Comparison of ENCODE assay signal across 8 cellular contexts in genomic region chr17:12021604-12022003, GRCh38. TPM values are rescaled to one million over a fixed set of nuclear protein-coding genes. Genes with fewer than 3 reads are reported as not detected.
DNase-seq lines count a peak whose midpoint lies in the region; ATAC-seq and TF ChIP-seq lines count a peak whose summit lies in the region.

No MANE protein-coding gene starts in this region.

- H3K27ac ChIP-seq in KMS-11 (no peak overlapping the region), dorsolateral prefrontal cortex (peak overlapping the region in 29 of 59 donors; percentile 10 to 95 (median 79)), neural cell (ENCODE audit: low read length) (peak overlapping the region; percentile 70)

- no peaks in the 10 kb centered on the region for H3K4me1 ChIP-seq in KMS-11 (ENCODE audit: low read depth, poor library complexity, severe bottlenecking)

- H3K4me2 ChIP-seq in KMS-11 = peak overlapping the region; percentile 21; the same call in 1 of the 2 replicates
- H3K4me2 ChIP-seq in neural cell (ENCODE audit: low read length) = peak overlapping the region; percentile 98

- intact Hi-C loops in dorsolateral prefrontal cortex (cut with DNase I) = loop anchor here in 1 of 2 donors (2.0 to 5.0 kb wide), 2 partner anchors 23 to 46 kb away; no protein-coding TSS in a partner anchor

- H4K20me1 ChIP-seq in KMS-11 (ENCODE audit: insufficient read depth) (no peaks in the 10 kb centered on the region), neural cell (ENCODE audit: insufficient read depth) (no peaks in the 10 kb centered on the region)

- no peaks in the 10 kb centered on the region for H3K9me3 ChIP-seq in neural cell (ENCODE audit: low read length)

- no peak overlapping the region for H3K4me3 ChIP-seq in KMS-11 (IDR thresholded peaks at IDR 0.05; ENCODE audit: insufficient read depth, low read depth, low read length)
- peak overlapping the region; percentile 50 to 98 (median 81) for H3K4me3 ChIP-seq in dorsolateral prefrontal cortex
- peak overlapping the region; percentile 78 for H3K4me3 ChIP-seq in neural cell (ENCODE audit: low read length)

- DNase-seq in CD1c-positive myeloid dendritic cell (ENCODE audit: extremely low spot score) (peak; percentile 47), dorsolateral prefrontal cortex (no peak), NCI-H1694 treated with DMSO at 0.1 percent for 48 hours (lab: John Stamatoyannopoulos, UW) (no peak), DMS153 (lab: John Stamatoyannopoulos, UW) (no peak), NCI-H2196 treated with DMSO at 0.1 percent for 48 hours (lab: John Stamatoyannopoulos, UW; ENCODE audit: unreplicated experiment) (no peak)

- no peak overlapping the region for H2AFZ ChIP-seq in KMS-11 (ENCODE audit: low read depth)
- no peak overlapping the region for H2AFZ ChIP-seq in neural cell (ENCODE audit: low read depth, low read length)

- TF ChIP-seq RAD21 in neural cell (conservative IDR thresholded peaks at IDR 0.05) = no peak

- no peaks in the 10 kb centered on the region for H3K27me3 ChIP-seq in KMS-11 (ENCODE audit: insufficient read depth, low read depth)
- H3K27me3 ChIP-seq in dorsolateral prefrontal cortex = no peaks in the 10 kb centered on the region
- peaks cover 5% of the 10 kb centered on the region for H3K27me3 ChIP-seq in neural cell (ENCODE audit: insufficient read depth, low read depth, low read length)

- H3K9ac ChIP-seq in KMS-11 (no peak overlapping the region; the same call in 1 of the 2 replicates), neural cell (ENCODE audit: low read length) (peak overlapping the region; percentile 90)

- H3F3A ChIP-seq in neural cell (ENCODE audit: insufficient read depth, low read length, poor library complexity, severe bottlenecking) = no peaks in the 10 kb centered on the region

- no peaks in the 10 kb centered on the region for H3K9me2 ChIP-seq in neural cell (ENCODE audit: insufficient read depth, low read length)

- TF ChIP-seq CTCF in KMS-11 (conservative IDR thresholded peaks at IDR 0.05; ENCODE audit: low read depth, low read length) = no peak
- no peak for TF ChIP-seq CTCF in dorsolateral prefrontal cortex (IDR thresholded peaks at IDR 0.05 in 54 of 56, conservative IDR thresholded peaks at IDR 0.05 in 2 of 56; ENCODE audit: low read depth in 1 of 56, partially characterized antibody in 56 of 56)
- no peak for TF ChIP-seq CTCF in neural cell (IDR thresholded peaks at IDR 0.05; ENCODE audit: poor library complexity, severe bottlenecking)

- H3K36me3 ChIP-seq in KMS-11 (ENCODE audit: insufficient read depth) (no peaks in the 10 kb centered on the region), neural cell (ENCODE audit: insufficient read depth, low read length) (no peaks in the 10 kb centered on the region)

- H3K79me2 ChIP-seq in KMS-11 (ENCODE audit: insufficient read depth, low read depth) = no peaks in the 10 kb centered on the region
- peaks cover 53% of the 10 kb centered on the region for H3K79me2 ChIP-seq in neural cell (replicated peaks; ENCODE audit: insufficient read depth, low read length)

- no peak for TF ChIP-seq EP300 in neural cell (conservative IDR thresholded peaks at IDR 0.05; ENCODE audit: poor library complexity, severe bottlenecking)

- no peak for ATAC-seq in GM19467 (IDR thresholded peaks at IDR 0.05; ENCODE audit: unreplicated experiment)

TF ChIP-seq in neural cell, 6 proteins besides CTCF, POLR2A, EP300 and RAD21:
- no peak for TF ChIP-seq REST (IDR thresholded peaks at IDR 0.05; ENCODE audit: borderline replicate concordance)
- no peak for TF ChIP-seq SMC3 (conservative IDR thresholded peaks at IDR 0.05; ENCODE audit: poor library complexity)
- TF ChIP-seq POLR2AphosphoS5 (IDR thresholded peaks at IDR 0.05) = no peak
- TF ChIP-seq TAF1 (IDR thresholded peaks at IDR 0.05; ENCODE audit: low read depth) = no peak
- no peak for TF ChIP-seq MXI1 (conservative IDR thresholded peaks at IDR 0.05; ENCODE audit: poor library complexity, severe bottlenecking)
- no peak for TF ChIP-seq EZH2 (IDR thresholded peaks at IDR 0.05; ENCODE audit: borderline replicate concordance, insufficient read depth, low read length, poor library complexity, severe bottlenecking)

RNA-seq across cellular contexts. Expression of gene MAP2K4, which starts 0.9 kb away (rescaled TPM):
- total RNA-seq in dorsolateral prefrontal cortex = 100 to 1,000 TPM in 111 of 120 experiments, 10 to 100 TPM in 9; 73.7 to 171 (median 137) TPM
- polyA plus RNA-seq in neural cell = 69.6 and 78.4 TPM in 2 replicates
- polyA minus RNA-seq in neural cell = 150 and 158 TPM in 2 replicates

RNA-seq across cellular contexts. Expression of gene ZNF18, which starts 24.3 kb away (rescaled TPM):
- total RNA-seq in dorsolateral prefrontal cortex = 10 to 100 TPM in 67 of 120 experiments, 1 to 10 TPM in 53; 5.9 to 18.7 (median 10.1) TPM
- polyA plus RNA-seq in neural cell = 18.6 and 19.8 TPM in 2 replicates
- polyA minus RNA-seq in neural cell = 27.4 and 34.8 TPM in 2 replicates
